Comparison of ENCODE assay signal across 2 cellular contexts in the genomic region with DNA sequence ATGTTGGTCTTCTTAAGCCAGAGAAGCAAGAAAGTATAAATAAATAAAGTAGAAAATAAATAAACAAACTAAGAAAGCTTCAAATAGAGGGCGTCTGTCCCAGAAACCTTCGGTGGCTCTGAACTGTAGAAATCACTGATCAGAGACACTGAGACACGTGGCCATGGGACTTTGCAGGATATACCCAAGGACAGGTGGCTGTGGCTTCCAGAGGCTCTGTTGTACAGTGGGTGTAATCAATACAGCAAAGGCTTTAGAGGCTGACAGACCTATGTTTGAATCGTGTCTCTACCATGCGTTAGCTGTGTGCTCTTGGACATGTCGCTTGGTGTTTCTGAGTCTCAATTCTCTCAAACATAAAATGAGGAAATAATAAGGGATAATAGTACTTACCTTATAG.
TF ChIP-seq lines count a peak whose summit lies in the region.

No MANE protein-coding gene starts in this region.

TF ChIP-seq in HepG2, 621 proteins besides CTCF, POLR2A, EP300 and RAD21:
- TF ChIP-seq RBM39 (IDR thresholded peaks at IDR 0.05; ENCODE audit: low read depth, low read length, poor library complexity, severe bottlenecking) (no peak), ZNF407 (CRISPR knock-in tag; IDR thresholded peaks at IDR 0.05; ENCODE audit: not compliant biosample characterization) (no peak), NR2F1 (CRISPR knock-in tag; IDR thresholded peaks at IDR 0.05) (no peak), TEAD2 (CRISPR knock-in tag; IDR thresholded peaks at IDR 0.05) (no peak), ZBTB21 (CRISPR knock-in tag; IDR thresholded peaks at IDR 0.05) (no peak), ARNTL (CRISPR knock-in tag; IDR thresholded peaks at IDR 0.05) (no peak), ZNF235 (CRISPR knock-in tag; IDR thresholded peaks at IDR 0.05; ENCODE audit: borderline replicate concordance) (no peak), ZNF678 (CRISPR knock-in tag; IDR thresholded peaks at IDR 0.05) (no peak), MAZ (IDR thresholded peaks at IDR 0.05; ENCODE audit: borderline replicate concordance, low read depth, low read length) (no peak), MAZ (CRISPR knock-in tag; IDR thresholded peaks at IDR 0.05; ENCODE audit: low read depth) (no peak), GABPB1 (CRISPR knock-in tag; IDR thresholded peaks at IDR 0.05) (no peak)

TF ChIP-seq in K562, 482 proteins besides CTCF, POLR2A, EP300 and RAD21:
- TF ChIP-seq POLR2AphosphoS5 (IDR thresholded peaks at IDR 0.05; ENCODE audit: control insufficient read depth, insufficient read depth, low read depth, low read length) (no peak), RBM22 (IDR thresholded peaks at IDR 0.05; ENCODE audit: low read depth, low read length, poor library complexity, severe bottlenecking) (no peak)
- TF ChIP-seq, protein P1, sequence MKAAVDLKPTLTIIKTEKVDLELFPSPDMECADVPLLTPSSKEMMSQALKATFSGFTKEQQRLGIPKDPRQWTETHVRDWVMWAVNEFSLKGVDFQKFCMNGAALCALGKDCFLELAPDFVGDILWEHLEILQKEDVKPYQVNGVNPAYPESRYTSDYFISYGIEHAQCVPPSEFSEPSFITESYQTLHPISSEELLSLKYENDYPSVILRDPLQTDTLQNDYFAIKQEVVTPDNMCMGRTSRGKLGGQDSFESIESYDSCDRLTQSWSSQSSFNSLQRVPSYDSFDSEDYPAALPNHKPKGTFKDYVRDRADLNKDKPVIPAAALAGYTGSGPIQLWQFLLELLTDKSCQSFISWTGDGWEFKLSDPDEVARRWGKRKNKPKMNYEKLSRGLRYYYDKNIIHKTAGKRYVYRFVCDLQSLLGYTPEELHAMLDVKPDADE (conservative IDR thresholded peaks at IDR 0.05; ENCODE audit: control insufficient read depth, low read depth, low read length): no peak
